17 cellular contexts compared by ENCODE assay signal in genomic region chr22:25741692-25742626, GRCh38. TPM values are rescaled to one million over a fixed set of nuclear protein-coding genes. Genes with fewer than 3 reads are reported as not detected.
DNase-seq lines count a peak whose midpoint lies in the region; ATAC-seq, FAIRE-seq and TF ChIP-seq lines count a peak whose summit lies in the region.
"Had no signal": no experiment of that assay in that cellular context is flagged by ENCODE, and none has a peak within 500 bp of the region (broad histone marks: within the 10 kb centered on the region; RNA-seq: fewer than 3 reads in every experiment).

Gene MYO18B, plus strand, starts transcription at chr22:25742188. Its CDS starts 18,905 bp downstream, at chr22:25761093.

- no peaks in the 10 kb centered on the region for H3K36me3 ChIP-seq in astrocyte (ENCODE audit: insufficient read depth, low read length)
- H3K36me3 ChIP-seq: adrenal gland had no signal

- H3K4me3 Mint-ChIP-seq in HFFc6 (peak within 1 kb of the TSS; percentile 18; the same call in 1 of the 2 replicates), astrocyte (ENCODE audit: unreplicated experiment) (no peak within 1 kb of the TSS)

- H3K4me1 ChIP-seq in astrocyte (ENCODE audit: insufficient read depth, low read length): peaks cover 7% of the 10 kb centered on the region

- no peaks in the 10 kb centered on the region for H3K27me3 ChIP-seq in astrocyte (ENCODE audit: insufficient read depth, low read length)
- H3K27me3 ChIP-seq: adrenal gland had no signal

- H3K27ac Mint-ChIP-seq in HFFc6: no peak within 1 kb of the TSS
- H3K27ac Mint-ChIP-seq in astrocyte (ENCODE audit: unreplicated experiment): no peak within 1 kb of the TSS

- DNase-seq in CD1c-positive myeloid dendritic cell (ENCODE audit: extremely low spot score) (peak; percentile 42), HFFc6 (no peak), astrocyte (ENCODE audit: low read depth) (peak; percentile 23), myocyte (ENCODE audit: low read depth) (peak; percentile 98), SHP77 treated with DMSO at 0.1 percent for 48 hours (lab: John Stamatoyannopoulos, UW) (no peak), NCI-H146 (lab: John Stamatoyannopoulos, UW) (no peak)
- DNase-seq: DMS79, NCI-H524, nucleus accumbens had no signal

- H4K20me1 ChIP-seq in astrocyte (ENCODE audit: insufficient read depth, low read length): no peaks in the 10 kb centered on the region

- peaks cover 49% of the 10 kb centered on the region for H3K9me3 Mint-ChIP-seq in HFFc6
- H3K9me3 Mint-ChIP-seq in astrocyte (ENCODE audit: unreplicated experiment): no peaks in the 10 kb centered on the region

- no peak within 1 kb of the TSS for H3K27ac ChIP-seq in astrocyte (ENCODE audit: low read depth, low read length)
- H3K27ac ChIP-seq: adrenal gland, RWPE1 had no signal

- no peaks in the 10 kb centered on the region for H3K79me2 ChIP-seq in astrocyte (ENCODE audit: insufficient read depth, low read length)

- peaks cover 5% of the 10 kb centered on the region for H3K36me3 Mint-ChIP-seq in HFFc6 (ENCODE audit: low read depth)
- H3K36me3 Mint-ChIP-seq in astrocyte (ENCODE audit: low read depth, unreplicated experiment): peaks cover 2% of the 10 kb centered on the region

- no peak for ATAC-seq in GM21447 (IDR thresholded peaks at IDR 0.05; ENCODE audit: unreplicated experiment)
- ATAC-seq in HG03175 (IDR thresholded peaks at IDR 0.05; ENCODE audit: unreplicated experiment): no peak
- ATAC-seq: GM12878 had no signal

- H3K27me3 Mint-ChIP-seq in HFFc6 (ENCODE audit: insufficient read depth) (no peaks in the 10 kb centered on the region), astrocyte (ENCODE audit: low read depth, unreplicated experiment) (peaks cover 8% of the 10 kb centered on the region)

- FAIRE-seq in astrocyte (lab: Jason Lieb, UNC): no peak
- FAIRE-seq: colon, GM12878, TTC549 had no signal

- no peaks in the 10 kb centered on the region for H3K9me3 ChIP-seq in astrocyte (ENCODE audit: insufficient read depth, low read depth, low read length)
- H3K9me3 ChIP-seq: adrenal gland had no signal

- H2AFZ ChIP-seq in astrocyte (ENCODE audit: low read depth, low read length): no peak within 1 kb of the TSS

- H3K4me1 Mint-ChIP-seq in HFFc6 (ENCODE audit: low read depth) (peaks cover 15% of the 10 kb centered on the region; the same call in 1 of the 2 replicates), astrocyte (ENCODE audit: low read depth, unreplicated experiment) (peaks cover 16% of the 10 kb centered on the region)

- H3K9ac ChIP-seq in astrocyte (ENCODE audit: low read length): no peak within 1 kb of the TSS

- no peak within 1 kb of the TSS for H3K4me2 ChIP-seq in astrocyte (ENCODE audit: low read length)

- no peak for TF ChIP-seq CTCF in HFFc6 (IDR thresholded peaks at IDR 0.05)
- TF ChIP-seq CTCF in astrocyte (IDR thresholded peaks at IDR 0.05; ENCODE audit: insufficient read depth, low read depth, low read length): no peak

- no peak within 1 kb of the TSS for H3K4me3 ChIP-seq in astrocyte (ENCODE audit: insufficient read depth, low read depth, low read length)
- H3K4me3 ChIP-seq: adrenal gland, GM12878 had no signal

RNA-seq across cellular contexts. Expression of gene MYO18B, which starts in this region (rescaled TPM):
- total RNA-seq in HFFc6 (2021; fragmentation: NEBNext Ultra II Directional; extraction: Animal tissue kit (Norgen Biotek cat#: 25700)): under 1 TPM in 1 of 6 experiments, not detected in 5; 0.02 TPM
- total RNA-seq in astrocyte (0.07 TPM in 2 replicates), myocyte (165 and 251 TPM in 2 replicates)
- 73.3 TPM for polyA plus RNA-seq in myocyte (2012)
- total RNA-seq: epithelial cell of proximal tubule had no signal

Comparison
In these comparisons a context has a peak if more than half of its experiments do, and no peak if none do; other contexts are left out.
1. RNA of gene MYO18B (total RNA-seq): 165 to 251 TPM in myocyte; 0.07 TPM in astrocyte and 0.02 TPM in HFFc6; every median in the first group is over 100 times any median in the second.
2. Peak in DNase-seq in astrocyte; RNA of the gene not detected or under 1 TPM.
3. DNase-seq: peak in CD1c-positive myeloid dendritic cell (single experiment) and myocyte (single experiment); none in HFFc6 (single experiment), SHP77 treated with DMSO at 0.1 percent for 48 hours (single experiment) and NCI-H146 (single experiment).